Comparison of ENCODE assay signal across 11 cellular contexts in the genomic region with DNA sequence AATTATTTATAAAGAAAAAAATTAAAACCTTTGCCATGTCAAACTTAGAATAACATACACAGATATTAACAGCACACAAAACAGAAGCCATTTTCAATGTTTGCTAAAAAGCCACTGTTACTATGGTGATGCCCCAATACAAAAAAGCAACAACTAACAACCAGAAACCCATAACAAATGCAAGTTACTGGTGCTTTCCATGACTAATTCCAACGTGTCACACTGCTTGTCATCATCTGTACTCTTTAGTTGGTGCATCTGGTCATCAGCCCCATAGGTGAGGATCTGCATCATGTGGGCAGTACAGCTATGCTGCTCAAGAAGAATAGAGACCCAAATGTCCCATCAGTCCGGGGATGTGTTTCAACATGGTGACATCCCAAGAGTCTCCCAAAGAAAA. TPM values are rescaled to one million over a fixed set of nuclear protein-coding genes. Genes with fewer than 3 reads are reported as not detected.
DNase-seq lines count a peak whose midpoint lies in the region; ATAC-seq and TF ChIP-seq lines count a peak whose summit lies in the region.
"Had no signal": no experiment of that assay in that cellular context is flagged by ENCODE, and none has a peak within 500 bp of the region (broad histone marks: within the 10 kb centered on the region; RNA-seq: fewer than 3 reads in every experiment).

No MANE protein-coding gene starts in this region.

- no peak overlapping the region for H3K27ac Mint-ChIP-seq in Calu3 (ENCODE audit: unreplicated experiment)
- H3K27ac Mint-ChIP-seq: brain had no signal

- peaks cover 0 to 13% of the 10 kb centered on the region in 2 donors for H3K4me1 ChIP-seq in left lung

- BruUV-seq in Calu3 (replicated peaks; lab: Mats Ljungman, UMichigan): no TSS peak

- no peaks in the 10 kb centered on the region for H3K9me3 Mint-ChIP-seq in activated T-cell treated with anti-CD3 and anti-CD28 coated beads, Interleukin-2, amount 50 U/mL, for 4 hours
- H3K9me3 Mint-ChIP-seq in Calu3 (ENCODE audit: low read depth, unreplicated experiment): peaks cover 3% of the 10 kb centered on the region
- H3K9me3 Mint-ChIP-seq: brain had no signal

- CTCF ChIA-PET in GM10248 (lab: Yijun Ruan, JAX) (interaction anchor here (1.6 kb wide), 2 partner anchors 15 to 18 kb away, joined by 4 read pairs; no protein-coding TSS in a partner anchor), Calu3 (lab: Charles Lee) (no interaction called here)

- DNase-seq in EH (ENCODE audit: low read depth): peak; percentile 19
- no peak for DNase-seq in activated T-cell treated with anti-CD3 and anti-CD28 coated beads, Interleukin-2, amount 50 U/mL, for 4 hours
- no peak for DNase-seq in left lung
- DNase-seq in GM10248 (ENCODE audit: extremely low spot score): no peak
- DNase-seq in hypothalamus (lab: John Stamatoyannopoulos, UW): no peak
- no peak for DNase-seq in Calu3
- DNase-seq: heart left ventricle, T-helper 9 cell had no signal

- no peaks in the 10 kb centered on the region for H3K36me3 ChIP-seq in left lung
- H3K36me3 ChIP-seq: heart left ventricle had no signal

- H3K4me3 ChIP-seq in left lung: no peak overlapping the region
- H3K4me3 ChIP-seq: heart left ventricle had no signal

- H3K27ac ChIP-seq in left lung: peak overlapping the region in 1 of 2 donors; percentile 74

- ATAC-seq in HG03342 (IDR thresholded peaks at IDR 0.05; ENCODE audit: unreplicated experiment) (peak; percentile 61), left lung (peak; percentile 44), HG03565 (IDR thresholded peaks at IDR 0.05; ENCODE audit: unreplicated experiment) (no peak)
- peak; percentile 86 to 89 for ATAC-seq in activated T-cell treated with anti-CD3 and anti-CD28 coated beads, Interleukin-2, amount 50 U/mL, for 4 hours
- ATAC-seq: heart left ventricle had no signal

- no peaks in the 10 kb centered on the region for H3K36me3 Mint-ChIP-seq in activated T-cell treated with anti-CD3 and anti-CD28 coated beads, Interleukin-2, amount 50 U/mL, for 4 hours (ENCODE audit: insufficient read depth)
- no peaks in the 10 kb centered on the region for H3K36me3 Mint-ChIP-seq in Calu3 (ENCODE audit: insufficient read depth, unreplicated experiment)
- H3K36me3 Mint-ChIP-seq: brain had no signal

- intact Hi-C loops in left lung (cut with DNase I): no loop called here
- intact Hi-C loops in Calu3 (cut with micrococcal nuclease; ENCODE audit: unreplicated experiment): no loop called here

- TF ChIP-seq CTCF in left lung (IDR thresholded peaks at IDR 0.05): no peak
- TF ChIP-seq CTCF in GM10248 (IDR thresholded peaks at IDR 0.05; ENCODE audit: control extremely low read depth, extremely low read depth, low read depth, missing control alignments): no peak
- no peak for TF ChIP-seq CTCF in Calu3 (IDR thresholded peaks at IDR 0.05; ENCODE audit: unreplicated experiment)

- POLR2A ChIA-PET in GM10248 (lab: Yijun Ruan, JAX): no interaction called here

- H3K27me3 ChIP-seq in left lung: no peaks in the 10 kb centered on the region
- H3K27me3 ChIP-seq: heart left ventricle had no signal

- H3K4me3 Mint-ChIP-seq in activated T-cell treated with anti-CD3 and anti-CD28 coated beads, Interleukin-2, amount 50 U/mL, for 4 hours: no peak overlapping the region
- H3K4me3 Mint-ChIP-seq in Calu3 (ENCODE audit: low read depth, unreplicated experiment): no peak overlapping the region
- H3K4me3 Mint-ChIP-seq: brain had no signal

- H3K4me1 Mint-ChIP-seq in activated T-cell treated with anti-CD3 and anti-CD28 coated beads, Interleukin-2, amount 50 U/mL, for 4 hours (ENCODE audit: low read depth): peaks cover 1% of the 10 kb centered on the region
- no peaks in the 10 kb centered on the region for H3K4me1 Mint-ChIP-seq in Calu3 (ENCODE audit: low read depth, unreplicated experiment)

- peaks cover 3% of the 10 kb centered on the region for H3K27me3 Mint-ChIP-seq in activated T-cell treated with anti-CD3 and anti-CD28 coated beads, Interleukin-2, amount 50 U/mL, for 4 hours (ENCODE audit: low read depth)
- no peaks in the 10 kb centered on the region for H3K27me3 Mint-ChIP-seq in Calu3 (ENCODE audit: unreplicated experiment)
- H3K27me3 Mint-ChIP-seq: brain had no signal

- no peaks in the 10 kb centered on the region for H3K9me3 ChIP-seq in left lung
- H3K9me3 ChIP-seq: heart left ventricle had no signal

RNA-seq across cellular contexts. Expression of gene ATP8B4, which starts 52.8 kb away (rescaled TPM):
- 1 to 10 TPM; 1.4 to 2.7 (median 1.4) TPM for total RNA-seq in activated T-cell treated with anti-CD3 and anti-CD28 coated beads, Interleukin-2, amount 50 U/mL, for 4 hours
- total RNA-seq in left lung: 1 to 10 TPM; 4.5 to 8.1 TPM
- total RNA-seq in Calu3 (2022): 0.24 and 0.61 TPM in 2 replicates
